In the genomic region with DNA sequence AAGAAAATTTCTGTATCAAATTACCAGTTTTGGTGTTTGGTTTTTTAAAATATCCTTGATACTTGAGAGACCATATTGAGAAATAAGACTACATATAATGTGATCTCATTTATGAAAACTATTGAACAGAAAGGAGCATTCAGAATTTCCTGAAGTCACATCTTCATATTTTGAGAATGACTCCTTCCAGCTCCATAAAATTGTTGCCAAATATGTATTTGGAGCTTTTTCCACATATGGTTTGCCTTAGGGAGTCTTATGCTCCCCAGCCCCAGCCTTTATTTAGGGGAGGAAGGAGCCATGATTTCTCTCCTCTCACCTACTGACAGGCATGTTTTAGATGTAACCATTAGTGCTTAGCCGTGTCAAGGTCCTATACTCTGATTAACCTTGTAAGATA, we compare ENCODE assay signal across 19 cellular contexts. TPM values are rescaled to one million over a fixed set of nuclear protein-coding genes. Genes with fewer than 3 reads are reported as not detected.
DNase-seq lines count a peak whose midpoint lies in the region; ATAC-seq, FAIRE-seq and TF ChIP-seq lines count a peak whose summit lies in the region.
"Had no signal": no experiment of that assay in that cellular context is flagged by ENCODE, and none has a peak within 500 bp of the region (broad histone marks: within the 10 kb centered on the region; RNA-seq: fewer than 3 reads in every experiment).

No MANE protein-coding gene starts in this region.

- H3K36me3 ChIP-seq in adipocyte (ENCODE audit: control insufficient read depth, insufficient read depth, low read length, severe bottlenecking) = peaks cover 6% of the 10 kb centered on the region

- H3K9me3 Mint-ChIP-seq in activated naive CD8-positive, alpha-beta T cell treated with anti-CD3 and anti-CD28 coated beads, Interleukin-2, amount 50 U/mL, for 24 hours = peaks cover 4% of the 10 kb centered on the region

- no peaks in the 10 kb centered on the region for H3K36me3 Mint-ChIP-seq in activated naive CD8-positive, alpha-beta T cell treated with anti-CD3 and anti-CD28 coated beads, Interleukin-2, amount 50 U/mL, for 24 hours (ENCODE audit: low read depth)

- peaks cover 14% of the 10 kb centered on the region for H3K4me1 ChIP-seq in adipocyte (ENCODE audit: control insufficient read depth, insufficient read depth, low read length)

- no peaks in the 10 kb centered on the region for H3K4me1 Mint-ChIP-seq in activated naive CD8-positive, alpha-beta T cell treated with anti-CD3 and anti-CD28 coated beads, Interleukin-2, amount 50 U/mL, for 24 hours
- H3K4me1 Mint-ChIP-seq: H9 had no signal

- TF ChIP-seq CTCF in fibroblast of the aortic adventitia (IDR thresholded peaks at IDR 0.05; ENCODE audit: insufficient read depth, low read length) = no peak
- no peak for TF ChIP-seq CTCF in D721Med (IDR thresholded peaks at IDR 0.05; ENCODE audit: insufficient read depth, missing control alignments)
- TF ChIP-seq CTCF in GM13976 (IDR thresholded peaks at IDR 0.05; ENCODE audit: borderline replicate concordance, control extremely low read depth, extremely low read depth, insufficient read depth, missing control alignments) = no peak

- H3K4me3 ChIP-seq in adipocyte (ENCODE audit: low read length) (peak overlapping the region; percentile 4), fibroblast of the aortic adventitia (ENCODE audit: low read depth, low read length) (no peak overlapping the region)

- H3K27me3 Mint-ChIP-seq in activated naive CD8-positive, alpha-beta T cell treated with anti-CD3 and anti-CD28 coated beads, Interleukin-2, amount 50 U/mL, for 24 hours = no peaks in the 10 kb centered on the region

- no peaks in the 10 kb centered on the region for H3K27me3 ChIP-seq in adipocyte (replicated peaks; ENCODE audit: control insufficient read depth, insufficient read depth, low read length)

- H3K9ac ChIP-seq in adipocyte (ENCODE audit: low read length) = no peak overlapping the region

- ATAC-seq in HG02981 (IDR thresholded peaks at IDR 0.05; ENCODE audit: unreplicated experiment) = no peak
- ATAC-seq in activated naive CD8-positive, alpha-beta T cell treated with anti-CD3 and anti-CD28 coated beads, Interleukin-2, amount 50 U/mL, for 24 hours = no peak
- ATAC-seq: Panc1, SK-N-SH treated with all-trans-retinoic acid at 6 μM for 48 hours had no signal

- no peaks in the 10 kb centered on the region for H3K9me3 ChIP-seq in adipocyte (ENCODE audit: control insufficient read depth, low read length)

- in situ Hi-C loops in GM13976 (cut with MboI; ENCODE audit: low sequenced_read_pairs, unreplicated experiment) = no loop called here

- DNase-seq in GM04503 (ENCODE audit: low read depth) = peak; percentile 49
- DNase-seq in adipocyte (ENCODE audit: low read depth) = peak; percentile 83
- DNase-seq in fibroblast of the aortic adventitia (ENCODE audit: low read depth) = peak; percentile 67
- DNase-seq in D721Med (ENCODE audit: insufficient read length, low spot score) = no peak
- no peak for DNase-seq in GM13976 (ENCODE audit: low spot score)
- no peak for DNase-seq in activated naive CD8-positive, alpha-beta T cell treated with anti-CD3 and anti-CD28 coated beads, Interleukin-2, amount 50 U/mL, for 24 hours
- DNase-seq: COR-L47, GDM1, H9, Karpas-422, NCI-H187 treated with DMSO at 0.1 percent for 48 hours, NCI-H2171, NCI-H446 treated with DMSO at 0.1 percent for 48 hours, NCI-H774, SHP77 had no signal

- FAIRE-seq in D721Med (lab: Jason Lieb, UNC) = no peak

- no peak overlapping the region for H3K4me3 Mint-ChIP-seq in activated naive CD8-positive, alpha-beta T cell treated with anti-CD3 and anti-CD28 coated beads, Interleukin-2, amount 50 U/mL, for 24 hours
- H3K4me3 Mint-ChIP-seq: CD14-positive monocyte, H9 had no signal

- no peak overlapping the region for H3K27ac Mint-ChIP-seq in activated naive CD8-positive, alpha-beta T cell treated with anti-CD3 and anti-CD28 coated beads, Interleukin-2, amount 50 U/mL, for 24 hours
- H3K27ac Mint-ChIP-seq: CD14-positive monocyte, H9 had no signal

RNA-seq across cellular contexts. Expression of a gene that starts 51.1 kb away (rescaled TPM):
- total RNA-seq in fibroblast of the aortic adventitia (ENCODE audit: low replicate concordance) = 18.0 and 46.9 TPM in 2 replicates

Comparison
In these comparisons a context has a peak if more than half of its experiments do, and no peak if none do; other contexts are left out.
1. DNase-seq: peak in GM04503 (single experiment), adipocyte (single experiment) and fibroblast of the aortic adventitia (single experiment); none in D721Med (single experiment), GM13976 (single experiment) and activated naive CD8-positive, alpha-beta T cell treated with anti-CD3 and anti-CD28 coated beads, Interleukin-2, amount 50 U/mL, for 24 hours (single experiment).